In genomic region chr17:47276868-47277267, GRCh38 we compare ENCODE assay signal across 9 cellular contexts. TPM values are rescaled to one million over a fixed set of nuclear protein-coding genes. Genes with fewer than 3 reads are reported as not detected.
DNase-seq lines count a peak whose midpoint lies in the region; ATAC-seq and TF ChIP-seq lines count a peak whose summit lies in the region.
"Had no signal": no experiment of that assay in that cellular context is flagged by ENCODE, and none has a peak within 500 bp of the region (broad histone marks: within the 10 kb centered on the region; RNA-seq: fewer than 3 reads in every experiment).

No MANE protein-coding gene starts in this region.

- H3K27ac ChIP-seq in brain microvascular endothelial cell = peak overlapping the region; percentile 65

- peaks cover 6% of the 10 kb centered on the region for H3K27me3 Mint-ChIP-seq in progenitor cell of endocrine pancreas

- H3K27me3 ChIP-seq in brain microvascular endothelial cell (replicated peaks) = no peaks in the 10 kb centered on the region

- no peak overlapping the region for H3K27ac Mint-ChIP-seq in progenitor cell of endocrine pancreas

- in situ Hi-C loops in brain microvascular endothelial cell (cut with HindIII; ENCODE audit: low pct_ligation_motif_present, low sequenced_read_pairs) = no loop called here
- in situ Hi-C loops in GM13977 (cut with MboI; ENCODE audit: low pct_unique_long_range_greater_than_20kb, low sequenced_read_pairs, unreplicated experiment) = no loop called here

- no peaks in the 10 kb centered on the region for H3K36me3 Mint-ChIP-seq in progenitor cell of endocrine pancreas (ENCODE audit: insufficient read depth)

- DNase-seq in NCI-H1417 (lab: John Stamatoyannopoulos, UW) (peak; percentile 6 to 78 (median 10)), NCI-H1417 treated with DMSO at 0.1 percent for 48 hours (lab: John Stamatoyannopoulos, UW) (no peak), brain microvascular endothelial cell (peak; percentile 50), left lobe of liver (ENCODE audit: low spot score) (no peak), ureter (ENCODE audit: low spot score) (peak; percentile 71), progenitor cell of endocrine pancreas (ENCODE audit: low spot score, unreplicated experiment) (no peak), GM13977 (ENCODE audit: low spot score) (no peak)
- DNase-seq: ACHN had no signal

- no peak overlapping the region for H3K4me3 ChIP-seq in brain microvascular endothelial cell (ENCODE audit: low read depth, low read length)

- no peak for TF ChIP-seq CTCF in brain microvascular endothelial cell (IDR thresholded peaks at IDR 0.05; ENCODE audit: low read depth, low read length, missing control alignments)
- TF ChIP-seq CTCF in progenitor cell of endocrine pancreas (IDR thresholded peaks at IDR 0.05; ENCODE audit: unreplicated experiment) = no peak
- TF ChIP-seq CTCF in GM13977 (IDR thresholded peaks at IDR 0.05; ENCODE audit: extremely low read depth, insufficient read depth, missing control alignments) = no peak

- no peaks in the 10 kb centered on the region for H3K9me3 Mint-ChIP-seq in progenitor cell of endocrine pancreas (ENCODE audit: low read depth)

- peaks cover 14% of the 10 kb centered on the region for H3K4me1 Mint-ChIP-seq in progenitor cell of endocrine pancreas (ENCODE audit: low read depth)

- ATAC-seq in left lobe of liver (peak; percentile 74), GM19452 (IDR thresholded peaks at IDR 0.05; ENCODE audit: unreplicated experiment) (no peak)

- no peaks in the 10 kb centered on the region for H3K36me3 ChIP-seq in brain microvascular endothelial cell (replicated peaks)

- H3K4me3 Mint-ChIP-seq in progenitor cell of endocrine pancreas (ENCODE audit: low read depth) = no peak overlapping the region

RNA-seq across cellular contexts. Expression of gene ITGB3, which starts 23.2 kb away (rescaled TPM):
- total RNA-seq in left lobe of liver (5.0 TPM), ureter (13.2 TPM), progenitor cell of endocrine pancreas (not detected in 2 replicates)

RNA-seq across cellular contexts. Expression of gene EFCAB13, which starts 46.9 kb away (rescaled TPM):
- total RNA-seq in left lobe of liver = 4.6 TPM
- 15.4 TPM for total RNA-seq in ureter
- total RNA-seq in progenitor cell of endocrine pancreas = 5.2 and 5.8 TPM in 2 replicates

Comparison
In these comparisons a context has a peak if more than half of its experiments do, and no peak if none do; other contexts are left out.
1. DNase-seq: peak in NCI-H1417 (3 of 3), brain microvascular endothelial cell (single experiment) and ureter (single experiment); none in NCI-H1417 treated with DMSO at 0.1 percent for 48 hours (single experiment), left lobe of liver (single experiment), progenitor cell of endocrine pancreas (single experiment) and GM13977 (single experiment).